ENCODE assay signal across 4 cellular contexts in genomic region chr17:47682727-47683126, GRCh38. TPM values are rescaled to one million over a fixed set of nuclear protein-coding genes. Genes with fewer than 3 reads are reported as not detected.
"Had no signal": no experiment of that assay in that cellular context is flagged by ENCODE, and none has a peak within 500 bp of the region (broad histone marks: within the 10 kb centered on the region; RNA-seq: fewer than 3 reads in every experiment).

No MANE protein-coding gene starts in this region.

RNA-seq across cellular contexts. Expression of gene TBX21, which starts 50.3 kb away (rescaled TPM):
- total RNA-seq: dermis blood vessel endothelial cell, osteoblast, skeletal muscle tissue had no signal
- polyA plus RNA-seq: aorta had no signal
